26 cellular contexts compared by ENCODE assay signal in genomic region chr12:19107750-19108149, GRCh38.
"Had no signal": no experiment of that assay in that cellular context is flagged by ENCODE, and none has a peak within 500 bp of the region (broad histone marks: within the 10 kb centered on the region; RNA-seq: fewer than 3 reads in every experiment).

No MANE protein-coding gene starts in this region.

- H3K4me1 ChIP-seq: colonic mucosa, esophagus squamous epithelium, gastrocnemius medialis, heart right ventricle, left lung, lower lobe of right lung had no signal

- H3K9me3 ChIP-seq: colonic mucosa, esophagus squamous epithelium, gastrocnemius medialis, left lung, lower lobe of right lung had no signal

- H3K27me3 ChIP-seq: colonic mucosa, esophagus squamous epithelium, gastrocnemius medialis, heart right ventricle, left lung had no signal

- H3K27ac ChIP-seq: colonic mucosa, epithelial cell of prostate, esophagus squamous epithelium, gastrocnemius medialis, heart right ventricle, left lung, lower lobe of right lung had no signal

- H3K36me3 ChIP-seq: colonic mucosa, esophagus squamous epithelium, gastrocnemius medialis, heart right ventricle, left lung, lower lobe of right lung had no signal

- FAIRE-seq: endometrium, islet of Langerhans, keratinocyte had no signal

- DNase-seq: colonic mucosa; cortex of kidney; effector CD8-positive, alpha-beta T cell; effector memory CD8-positive, alpha-beta T cell; endodermal cell; erythroblast; esophagus squamous epithelium; foreskin fibroblast; foreskin melanocyte; gastrocnemius medialis; glutamatergic neuron; head of caudate nucleus; heart right ventricle; hypothalamus; immature natural killer cell; left cardiac atrium; left ventricle myocardium superior; lower lobe of right lung; mesendoderm; midbrain had no signal

- H3K4me3 ChIP-seq: colonic mucosa, esophagus squamous epithelium, gastrocnemius medialis, heart right ventricle, left lung, lower lobe of right lung had no signal

- ATAC-seq: effector memory CD8-positive, alpha-beta T cell; esophagus mucosa; gastrocnemius medialis; left cardiac atrium; left lung; left ventricle myocardium superior had no signal
